1 cellular context compared by ENCODE assay signal in genomic region chr22:30245985-30246901, GRCh38.
TF ChIP-seq lines count a peak whose summit lies in the region.

TSS of gene LIF (minus strand) at chr22:30246759. CDS start at chr22:30246695, 64 bp downstream.

TF ChIP-seq in HEK293, 187 proteins besides CTCF, POLR2A, EP300 and RAD21 (continued from another document and continues in another):
- TF ChIP-seq ZNF518A (tag by site-specific recombination; conservative IDR thresholded peaks at IDR 0.05; ENCODE audit: low read depth), result no peak
- no peak for TF ChIP-seq ZNF248 (tag by site-specific recombination; IDR thresholded peaks at IDR 0.05)
- TF ChIP-seq GLI2 (tag by site-specific recombination; IDR thresholded peaks at IDR 0.05; ENCODE audit: borderline replicate concordance, low read depth), result no peak
- peak; percentile 80 for TF ChIP-seq ZEB2 (tag by site-specific recombination; IDR thresholded peaks at IDR 0.05)
- TF ChIP-seq ZNF221 (tag by site-specific recombination; IDR thresholded peaks at IDR 0.05; ENCODE audit: borderline replicate concordance), result no peak
- no peak for TF ChIP-seq YY2 (tag by site-specific recombination; IDR thresholded peaks at IDR 0.05)
- TF ChIP-seq KLF9 (tag by site-specific recombination; IDR thresholded peaks at IDR 0.05; ENCODE audit: low read depth), result peak; percentile 70
- TF ChIP-seq TRIM28 (IDR thresholded peaks at IDR 0.05; ENCODE audit: borderline replicate concordance, low read length), result no peak
- TF ChIP-seq, protein P1, sequence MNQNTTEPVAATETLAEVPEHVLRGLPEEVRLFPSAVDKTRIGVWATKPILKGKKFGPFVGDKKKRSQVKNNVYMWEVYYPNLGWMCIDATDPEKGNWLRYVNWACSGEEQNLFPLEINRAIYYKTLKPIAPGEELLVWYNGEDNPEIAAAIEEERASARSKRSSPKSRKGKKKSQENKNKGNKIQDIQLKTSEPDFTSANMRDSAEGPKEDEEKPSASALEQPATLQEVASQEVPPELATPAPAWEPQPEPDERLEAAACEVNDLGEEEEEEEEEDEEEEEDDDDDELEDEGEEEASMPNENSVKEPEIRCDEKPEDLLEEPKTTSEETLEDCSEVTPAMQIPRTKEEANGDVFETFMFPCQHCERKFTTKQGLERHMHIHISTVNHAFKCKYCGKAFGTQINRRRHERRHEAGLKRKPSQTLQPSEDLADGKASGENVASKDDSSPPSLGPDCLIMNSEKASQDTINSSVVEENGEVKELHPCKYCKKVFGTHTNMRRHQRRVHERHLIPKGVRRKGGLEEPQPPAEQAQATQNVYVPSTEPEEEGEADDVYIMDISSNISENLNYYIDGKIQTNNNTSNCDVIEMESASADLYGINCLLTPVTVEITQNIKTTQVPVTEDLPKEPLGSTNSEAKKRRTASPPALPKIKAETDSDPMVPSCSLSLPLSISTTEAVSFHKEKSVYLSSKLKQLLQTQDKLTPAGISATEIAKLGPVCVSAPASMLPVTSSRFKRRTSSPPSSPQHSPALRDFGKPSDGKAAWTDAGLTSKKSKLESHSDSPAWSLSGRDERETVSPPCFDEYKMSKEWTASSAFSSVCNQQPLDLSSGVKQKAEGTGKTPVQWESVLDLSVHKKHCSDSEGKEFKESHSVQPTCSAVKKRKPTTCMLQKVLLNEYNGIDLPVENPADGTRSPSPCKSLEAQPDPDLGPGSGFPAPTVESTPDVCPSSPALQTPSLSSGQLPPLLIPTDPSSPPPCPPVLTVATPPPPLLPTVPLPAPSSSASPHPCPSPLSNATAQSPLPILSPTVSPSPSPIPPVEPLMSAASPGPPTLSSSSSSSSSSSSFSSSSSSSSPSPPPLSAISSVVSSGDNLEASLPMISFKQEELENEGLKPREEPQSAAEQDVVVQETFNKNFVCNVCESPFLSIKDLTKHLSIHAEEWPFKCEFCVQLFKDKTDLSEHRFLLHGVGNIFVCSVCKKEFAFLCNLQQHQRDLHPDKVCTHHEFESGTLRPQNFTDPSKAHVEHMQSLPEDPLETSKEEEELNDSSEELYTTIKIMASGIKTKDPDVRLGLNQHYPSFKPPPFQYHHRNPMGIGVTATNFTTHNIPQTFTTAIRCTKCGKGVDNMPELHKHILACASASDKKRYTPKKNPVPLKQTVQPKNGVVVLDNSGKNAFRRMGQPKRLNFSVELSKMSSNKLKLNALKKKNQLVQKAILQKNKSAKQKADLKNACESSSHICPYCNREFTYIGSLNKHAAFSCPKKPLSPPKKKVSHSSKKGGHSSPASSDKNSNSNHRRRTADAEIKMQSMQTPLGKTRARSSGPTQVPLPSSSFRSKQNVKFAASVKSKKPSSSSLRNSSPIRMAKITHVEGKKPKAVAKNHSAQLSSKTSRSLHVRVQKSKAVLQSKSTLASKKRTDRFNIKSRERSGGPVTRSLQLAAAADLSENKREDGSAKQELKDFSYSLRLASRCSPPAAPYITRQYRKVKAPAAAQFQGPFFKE (tag by site-specific recombination; IDR thresholded peaks at IDR 0.05; ENCODE audit: borderline replicate concordance), result no peak
- TF ChIP-seq, protein P2, sequence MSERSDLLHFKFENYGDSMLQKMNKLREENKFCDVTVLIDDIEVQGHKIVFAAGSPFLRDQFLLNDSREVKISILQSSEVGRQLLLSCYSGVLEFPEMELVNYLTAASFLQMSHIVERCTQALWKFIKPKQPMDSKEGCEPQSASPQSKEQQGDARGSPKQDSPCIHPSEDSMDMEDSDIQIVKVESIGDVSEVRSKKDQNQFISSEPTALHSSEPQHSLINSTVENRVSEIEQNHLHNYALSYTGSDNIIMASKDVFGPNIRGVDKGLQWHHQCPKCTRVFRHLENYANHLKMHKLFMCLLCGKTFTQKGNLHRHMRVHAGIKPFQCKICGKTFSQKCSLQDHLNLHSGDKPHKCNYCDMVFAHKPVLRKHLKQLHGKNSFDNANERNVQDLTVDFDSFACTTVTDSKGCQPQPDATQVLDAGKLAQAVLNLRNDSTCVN (tag by site-specific recombination; optimal IDR thresholded peaks at IDR 0.05), result peak; percentile 93
- peak; percentile 74; the same call in 1 of the 2 replicates for TF ChIP-seq ZNF785 (tag by site-specific recombination; IDR thresholded peaks at IDR 0.05)
- 0 out of 2 replicates have a peak, but pooled peaks have one; percentile 49 for TF ChIP-seq ZNF580 (tag by site-specific recombination; IDR thresholded peaks at IDR 0.05)
- TF ChIP-seq ZNF610 (tag by site-specific recombination; IDR thresholded peaks at IDR 0.05; ENCODE audit: borderline replicate concordance), result no peak
- peak; percentile 48; the same call in 1 of the 2 replicates for TF ChIP-seq ZNF629 (tag by site-specific recombination; IDR thresholded peaks at IDR 0.05)
- peak; percentile 96 for TF ChIP-seq ZFHX2 (tag by site-specific recombination; conservative IDR thresholded peaks at IDR 0.05)
- TF ChIP-seq ZBTB8A (tag by site-specific recombination; IDR thresholded peaks at IDR 0.05), result peak; percentile 72
- no peak for TF ChIP-seq ZNF837 (tag by site-specific recombination; IDR thresholded peaks at IDR 0.05)
- TF ChIP-seq ZNF510 (tag by site-specific recombination; IDR thresholded peaks at IDR 0.05; ENCODE audit: insufficient replicate concordance), result no peak
- TF ChIP-seq ZNF24 (tag by site-specific recombination; IDR thresholded peaks at IDR 0.05), result 0 out of 2 replicates have a peak, but pooled peaks have one; percentile 20
- peak; percentile 85 for TF ChIP-seq ZIC2 (tag by site-specific recombination; IDR thresholded peaks at IDR 0.05)
- peak; percentile 48; the same call in 1 of the 2 replicates for TF ChIP-seq ZNF660 (tag by site-specific recombination; IDR thresholded peaks at IDR 0.05)
- no peak for TF ChIP-seq ZNF544 (tag by site-specific recombination; IDR thresholded peaks at IDR 0.05)
- TF ChIP-seq ZNF514 (tag by site-specific recombination; IDR thresholded peaks at IDR 0.05), result no peak
- TF ChIP-seq, protein P3, sequence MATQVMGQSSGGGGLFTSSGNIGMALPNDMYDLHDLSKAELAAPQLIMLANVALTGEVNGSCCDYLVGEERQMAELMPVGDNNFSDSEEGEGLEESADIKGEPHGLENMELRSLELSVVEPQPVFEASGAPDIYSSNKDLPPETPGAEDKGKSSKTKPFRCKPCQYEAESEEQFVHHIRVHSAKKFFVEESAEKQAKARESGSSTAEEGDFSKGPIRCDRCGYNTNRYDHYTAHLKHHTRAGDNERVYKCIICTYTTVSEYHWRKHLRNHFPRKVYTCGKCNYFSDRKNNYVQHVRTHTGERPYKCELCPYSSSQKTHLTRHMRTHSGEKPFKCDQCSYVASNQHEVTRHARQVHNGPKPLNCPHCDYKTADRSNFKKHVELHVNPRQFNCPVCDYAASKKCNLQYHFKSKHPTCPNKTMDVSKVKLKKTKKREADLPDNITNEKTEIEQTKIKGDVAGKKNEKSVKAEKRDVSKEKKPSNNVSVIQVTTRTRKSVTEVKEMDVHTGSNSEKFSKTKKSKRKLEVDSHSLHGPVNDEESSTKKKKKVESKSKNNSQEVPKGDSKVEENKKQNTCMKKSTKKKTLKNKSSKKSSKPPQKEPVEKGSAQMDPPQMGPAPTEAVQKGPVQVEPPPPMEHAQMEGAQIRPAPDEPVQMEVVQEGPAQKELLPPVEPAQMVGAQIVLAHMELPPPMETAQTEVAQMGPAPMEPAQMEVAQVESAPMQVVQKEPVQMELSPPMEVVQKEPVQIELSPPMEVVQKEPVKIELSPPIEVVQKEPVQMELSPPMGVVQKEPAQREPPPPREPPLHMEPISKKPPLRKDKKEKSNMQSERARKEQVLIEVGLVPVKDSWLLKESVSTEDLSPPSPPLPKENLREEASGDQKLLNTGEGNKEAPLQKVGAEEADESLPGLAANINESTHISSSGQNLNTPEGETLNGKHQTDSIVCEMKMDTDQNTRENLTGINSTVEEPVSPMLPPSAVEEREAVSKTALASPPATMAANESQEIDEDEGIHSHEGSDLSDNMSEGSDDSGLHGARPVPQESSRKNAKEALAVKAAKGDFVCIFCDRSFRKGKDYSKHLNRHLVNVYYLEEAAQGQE (tag by site-specific recombination; IDR thresholded peaks at IDR 0.05), result no peak
- TF ChIP-seq BCL11B (tag by site-specific recombination; IDR thresholded peaks at IDR 0.05; ENCODE audit: low read depth), result no peak
- peak; percentile 54; the same call in 1 of the 2 replicates for TF ChIP-seq ZSCAN30 (tag by site-specific recombination; IDR thresholded peaks at IDR 0.05)
- TF ChIP-seq ZBTB7A (tag by site-specific recombination; IDR thresholded peaks at IDR 0.05; ENCODE audit: low read depth), result peak; percentile 86
- no peak; the same call in 1 of the 2 replicates for TF ChIP-seq ZSCAN23 (tag by site-specific recombination; IDR thresholded peaks at IDR 0.05)
- no peak for TF ChIP-seq ZBTB6 (tag by site-specific recombination; IDR thresholded peaks at IDR 0.05)
- peak; percentile 72 for TF ChIP-seq ZNF335 (tag by site-specific recombination; conservative IDR thresholded peaks at IDR 0.05)
- TF ChIP-seq GLIS1 (tag by site-specific recombination; IDR thresholded peaks at IDR 0.05), result peak; percentile 77
- TF ChIP-seq ZNF423 (tag by site-specific recombination; IDR thresholded peaks at IDR 0.05), result no peak
- TF ChIP-seq ZFP69B (tag by site-specific recombination; IDR thresholded peaks at IDR 0.05), result peak; percentile 73
- no peak for TF ChIP-seq IKZF3 (tag by site-specific recombination; IDR thresholded peaks at IDR 0.05)
- no peak for TF ChIP-seq ZNF121 (tag by site-specific recombination; IDR thresholded peaks at IDR 0.05)
- 0 out of 2 replicates have a peak, but pooled peaks have one; percentile 45 for TF ChIP-seq ZNF677 (tag by site-specific recombination; IDR thresholded peaks at IDR 0.05)
- TF ChIP-seq, protein P4, sequence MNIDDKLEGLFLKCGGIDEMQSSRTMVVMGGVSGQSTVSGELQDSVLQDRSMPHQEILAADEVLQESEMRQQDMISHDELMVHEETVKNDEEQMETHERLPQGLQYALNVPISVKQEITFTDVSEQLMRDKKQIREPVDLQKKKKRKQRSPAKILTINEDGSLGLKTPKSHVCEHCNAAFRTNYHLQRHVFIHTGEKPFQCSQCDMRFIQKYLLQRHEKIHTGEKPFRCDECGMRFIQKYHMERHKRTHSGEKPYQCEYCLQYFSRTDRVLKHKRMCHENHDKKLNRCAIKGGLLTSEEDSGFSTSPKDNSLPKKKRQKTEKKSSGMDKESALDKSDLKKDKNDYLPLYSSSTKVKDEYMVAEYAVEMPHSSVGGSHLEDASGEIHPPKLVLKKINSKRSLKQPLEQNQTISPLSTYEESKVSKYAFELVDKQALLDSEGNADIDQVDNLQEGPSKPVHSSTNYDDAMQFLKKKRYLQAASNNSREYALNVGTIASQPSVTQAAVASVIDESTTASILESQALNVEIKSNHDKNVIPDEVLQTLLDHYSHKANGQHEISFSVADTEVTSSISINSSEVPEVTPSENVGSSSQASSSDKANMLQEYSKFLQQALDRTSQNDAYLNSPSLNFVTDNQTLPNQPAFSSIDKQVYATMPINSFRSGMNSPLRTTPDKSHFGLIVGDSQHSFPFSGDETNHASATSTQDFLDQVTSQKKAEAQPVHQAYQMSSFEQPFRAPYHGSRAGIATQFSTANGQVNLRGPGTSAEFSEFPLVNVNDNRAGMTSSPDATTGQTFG (tag by site-specific recombination; IDR thresholded peaks at IDR 0.05; ENCODE audit: borderline replicate concordance), result no peak
- no peak for TF ChIP-seq ZNF292 (tag by site-specific recombination; IDR thresholded peaks at IDR 0.05; ENCODE audit: borderline replicate concordance, low read depth)
- TF ChIP-seq EGR2 (tag by site-specific recombination; IDR thresholded peaks at IDR 0.05; ENCODE audit: low read depth), result peak; percentile 94
- no peak for TF ChIP-seq ZNF449 (tag by site-specific recombination; IDR thresholded peaks at IDR 0.05)
